ENCODE assay signal across 1 cellular context in genomic region chr7:107661081-107661864, GRCh38.
TF ChIP-seq lines count a peak whose summit lies in the region.

No MANE protein-coding gene starts in this region.

TF ChIP-seq in HEK293, 187 proteins besides CTCF, POLR2A, EP300 and RAD21 (continued from another document and continues in another):
- TF ChIP-seq ZNF280C (tag by site-specific recombination; IDR thresholded peaks at IDR 0.05) (no peak), HIC1 (tag by site-specific recombination; IDR thresholded peaks at IDR 0.05) (no peak), ZNF214 (tag by site-specific recombination; IDR thresholded peaks at IDR 0.05; ENCODE audit: borderline replicate concordance) (no peak), ZNF544 (tag by site-specific recombination; IDR thresholded peaks at IDR 0.05) (no peak), GLI4 (tag by site-specific recombination; IDR thresholded peaks at IDR 0.05) (no peak), ZNF37A (tag by site-specific recombination; IDR thresholded peaks at IDR 0.05) (no peak), ZXDB (tag by site-specific recombination; IDR thresholded peaks at IDR 0.05) (0 out of 2 replicates have a peak, but pooled peaks have one; percentile 41), ZSCAN30 (tag by site-specific recombination; IDR thresholded peaks at IDR 0.05) (no peak), ZEB2 (tag by site-specific recombination; IDR thresholded peaks at IDR 0.05) (peak; percentile 65; the same call in 1 of the 2 replicates), ZSCAN16 (tag by site-specific recombination; IDR thresholded peaks at IDR 0.05) (no peak), ZNF239 (tag by site-specific recombination; IDR thresholded peaks at IDR 0.05) (no peak), BCL6B (tag by site-specific recombination; IDR thresholded peaks at IDR 0.05) (no peak), ZBTB48 (tag by site-specific recombination; IDR thresholded peaks at IDR 0.05) (no peak), GLI2 (tag by site-specific recombination; IDR thresholded peaks at IDR 0.05; ENCODE audit: borderline replicate concordance, low read depth) (no peak), ZNF174 (tag by site-specific recombination; IDR thresholded peaks at IDR 0.05) (no peak), ZNF791 (tag by site-specific recombination; IDR thresholded peaks at IDR 0.05) (no peak), ZNF530 (tag by site-specific recombination; IDR thresholded peaks at IDR 0.05; ENCODE audit: low read depth) (no peak), SP3 (tag by site-specific recombination; IDR thresholded peaks at IDR 0.05) (no peak), ZNF2 (tag by site-specific recombination; IDR thresholded peaks at IDR 0.05) (peak; percentile 74), ZNF473 (tag by site-specific recombination; IDR thresholded peaks at IDR 0.05) (no peak), ZNF140 (tag by site-specific recombination; IDR thresholded peaks at IDR 0.05) (no peak), ZNF23 (tag by site-specific recombination; IDR thresholded peaks at IDR 0.05; ENCODE audit: borderline replicate concordance) (no peak), ZNF155 (tag by site-specific recombination; IDR thresholded peaks at IDR 0.05) (no peak), TRIM28 (IDR thresholded peaks at IDR 0.05; ENCODE audit: borderline replicate concordance, low read length) (no peak), ZNF16 (tag by site-specific recombination; IDR thresholded peaks at IDR 0.05; ENCODE audit: low read depth) (no peak), ZBTB6 (tag by site-specific recombination; IDR thresholded peaks at IDR 0.05) (no peak), ZNF311 (tag by site-specific recombination; IDR thresholded peaks at IDR 0.05; ENCODE audit: borderline replicate concordance) (no peak), ZNF776 (tag by site-specific recombination; IDR thresholded peaks at IDR 0.05; ENCODE audit: borderline replicate concordance) (no peak), KLF7 (tag by site-specific recombination; IDR thresholded peaks at IDR 0.05; ENCODE audit: borderline replicate concordance) (no peak), ZNF488 (tag by site-specific recombination; IDR thresholded peaks at IDR 0.05) (no peak), ZNF398 (tag by site-specific recombination; IDR thresholded peaks at IDR 0.05) (no peak), KLF1 (tag by site-specific recombination; IDR thresholded peaks at IDR 0.05) (peak; percentile 72), BCL11A (tag by site-specific recombination; IDR thresholded peaks at IDR 0.05; ENCODE audit: low read depth) (no peak), ZNF449 (tag by site-specific recombination; IDR thresholded peaks at IDR 0.05) (no peak), ZNF664 (tag by site-specific recombination; IDR thresholded peaks at IDR 0.05) (no peak), ZNF114 (tag by site-specific recombination; IDR thresholded peaks at IDR 0.05) (no peak), ZNF391 (tag by site-specific recombination; IDR thresholded peaks at IDR 0.05; ENCODE audit: borderline replicate concordance, low read depth) (no peak)
- TF ChIP-seq, protein P1, sequence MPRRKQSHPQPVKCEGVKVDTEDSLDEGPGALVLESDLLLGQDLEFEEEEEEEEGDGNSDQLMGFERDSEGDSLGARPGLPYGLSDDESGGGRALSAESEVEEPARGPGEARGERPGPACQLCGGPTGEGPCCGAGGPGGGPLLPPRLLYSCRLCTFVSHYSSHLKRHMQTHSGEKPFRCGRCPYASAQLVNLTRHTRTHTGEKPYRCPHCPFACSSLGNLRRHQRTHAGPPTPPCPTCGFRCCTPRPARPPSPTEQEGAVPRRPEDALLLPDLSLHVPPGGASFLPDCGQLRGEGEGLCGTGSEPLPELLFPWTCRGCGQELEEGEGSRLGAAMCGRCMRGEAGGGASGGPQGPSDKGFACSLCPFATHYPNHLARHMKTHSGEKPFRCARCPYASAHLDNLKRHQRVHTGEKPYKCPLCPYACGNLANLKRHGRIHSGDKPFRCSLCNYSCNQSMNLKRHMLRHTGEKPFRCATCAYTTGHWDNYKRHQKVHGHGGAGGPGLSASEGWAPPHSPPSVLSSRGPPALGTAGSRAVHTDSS (tag by site-specific recombination; IDR thresholded peaks at IDR 0.05) = no peak
- TF ChIP-seq, protein P2, sequence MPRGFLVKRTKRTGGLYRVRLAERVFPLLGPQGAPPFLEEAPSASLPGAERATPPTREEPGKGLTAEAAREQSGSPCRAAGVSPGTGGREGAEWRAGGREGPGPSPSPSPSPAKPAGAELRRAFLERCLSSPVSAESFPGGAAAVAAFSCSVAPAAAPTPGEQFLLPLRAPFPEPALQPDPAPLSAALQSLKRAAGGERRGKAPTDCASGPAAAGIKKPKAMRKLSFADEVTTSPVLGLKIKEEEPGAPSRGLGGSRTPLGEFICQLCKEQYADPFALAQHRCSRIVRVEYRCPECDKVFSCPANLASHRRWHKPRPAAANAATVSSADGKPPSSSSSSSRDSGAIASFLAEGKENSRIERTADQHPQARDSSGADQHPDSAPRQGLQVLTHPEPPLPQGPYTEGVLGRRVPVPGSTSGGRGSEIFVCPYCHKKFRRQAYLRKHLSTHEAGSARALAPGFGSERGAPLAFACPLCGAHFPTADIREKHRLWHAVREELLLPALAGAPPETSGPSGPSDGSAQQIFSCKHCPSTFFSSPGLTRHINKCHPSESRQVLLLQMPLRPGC (tag by site-specific recombination; IDR thresholded peaks at IDR 0.05) = no peak
- TF ChIP-seq, protein P3, sequence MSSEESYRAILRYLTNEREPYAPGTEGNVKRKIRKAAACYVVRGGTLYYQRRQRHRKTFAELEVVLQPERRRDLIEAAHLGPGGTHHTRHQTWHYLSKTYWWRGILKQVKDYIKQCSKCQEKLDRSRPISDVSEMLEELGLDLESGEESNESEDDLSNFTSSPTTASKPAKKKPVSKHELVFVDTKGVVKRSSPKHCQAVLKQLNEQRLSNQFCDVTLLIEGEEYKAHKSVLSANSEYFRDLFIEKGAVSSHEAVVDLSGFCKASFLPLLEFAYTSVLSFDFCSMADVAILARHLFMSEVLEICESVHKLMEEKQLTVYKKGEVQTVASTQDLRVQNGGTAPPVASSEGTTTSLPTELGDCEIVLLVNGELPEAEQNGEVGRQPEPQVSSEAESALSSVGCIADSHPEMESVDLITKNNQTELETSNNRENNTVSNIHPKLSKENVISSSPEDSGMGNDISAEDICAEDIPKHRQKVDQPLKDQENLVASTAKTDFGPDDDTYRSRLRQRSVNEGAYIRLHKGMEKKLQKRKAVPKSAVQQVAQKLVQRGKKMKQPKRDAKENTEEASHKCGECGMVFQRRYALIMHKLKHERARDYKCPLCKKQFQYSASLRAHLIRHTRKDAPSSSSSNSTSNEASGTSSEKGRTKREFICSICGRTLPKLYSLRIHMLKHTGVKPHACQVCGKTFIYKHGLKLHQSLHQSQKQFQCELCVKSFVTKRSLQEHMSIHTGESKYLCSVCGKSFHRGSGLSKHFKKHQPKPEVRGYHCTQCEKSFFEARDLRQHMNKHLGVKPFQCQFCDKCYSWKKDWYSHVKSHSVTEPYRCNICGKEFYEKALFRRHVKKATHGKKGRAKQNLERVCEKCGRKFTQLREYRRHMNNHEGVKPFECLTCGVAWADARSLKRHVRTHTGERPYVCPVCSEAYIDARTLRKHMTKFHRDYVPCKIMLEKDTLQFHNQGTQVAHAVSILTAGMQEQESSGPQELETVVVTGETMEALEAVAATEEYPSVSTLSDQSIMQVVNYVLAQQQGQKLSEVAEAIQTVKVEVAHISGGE (tag by site-specific recombination; conservative IDR thresholded peaks at IDR 0.05; ENCODE audit: low read depth) = 0 out of 2 replicates have a peak, but pooled peaks have one; percentile 17
- TF ChIP-seq, protein P4, sequence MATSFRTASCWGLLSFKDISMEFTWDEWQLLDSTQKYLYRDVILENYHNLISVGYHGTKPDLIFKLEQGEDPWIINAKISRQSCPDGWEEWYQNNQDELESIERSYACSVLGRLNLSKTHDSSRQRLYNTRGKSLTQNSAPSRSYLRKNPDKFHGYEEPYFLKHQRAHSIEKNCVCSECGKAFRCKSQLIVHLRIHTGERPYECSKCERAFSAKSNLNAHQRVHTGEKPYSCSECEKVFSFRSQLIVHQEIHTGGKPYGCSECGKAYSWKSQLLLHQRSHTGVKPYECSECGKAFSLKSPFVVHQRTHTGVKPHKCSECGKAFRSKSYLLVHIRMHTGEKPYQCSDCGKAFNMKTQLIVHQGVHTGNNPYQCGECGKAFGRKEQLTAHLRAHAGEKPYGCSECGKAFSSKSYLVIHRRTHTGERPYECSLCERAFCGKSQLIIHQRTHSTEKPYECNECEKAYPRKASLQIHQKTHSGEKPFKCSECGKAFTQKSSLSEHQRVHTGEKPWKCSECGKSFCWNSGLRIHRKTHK (tag by site-specific recombination; IDR thresholded peaks at IDR 0.05) = no peak
